Comparison of ENCODE assay signal across 13 cellular contexts in the genomic region with DNA sequence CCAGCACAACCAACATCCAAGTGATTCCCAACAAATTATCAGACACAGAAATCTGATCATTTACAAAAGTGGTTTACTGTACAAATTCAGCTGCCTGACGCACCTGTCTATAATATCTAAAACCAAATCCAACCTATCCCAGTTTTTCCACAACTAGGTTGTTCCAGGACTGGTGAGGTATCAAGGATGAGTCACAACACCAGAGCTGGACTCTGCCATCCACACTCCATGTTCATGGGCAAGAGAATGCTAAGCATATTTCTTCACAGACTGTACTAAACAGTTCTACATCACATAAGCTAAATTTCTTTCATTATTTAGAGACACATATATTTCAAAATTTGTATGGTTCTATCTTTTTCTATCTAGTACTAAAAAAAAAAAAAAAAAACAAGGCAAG.
"Had no signal": no experiment of that assay in that cellular context is flagged by ENCODE, and none has a peak within 500 bp of the region (broad histone marks: within the 10 kb centered on the region; RNA-seq: fewer than 3 reads in every experiment).

No MANE protein-coding gene starts in this region.

- H3K9me3 ChIP-seq: esophagus muscularis mucosa, heart left ventricle, sigmoid colon, testis, upper lobe of right lung had no signal

- H3K36me3 ChIP-seq: cardiac muscle cell, esophagus muscularis mucosa, heart left ventricle, sigmoid colon, upper lobe of right lung had no signal

- H3K4me3 ChIP-seq: cardiac muscle cell, esophagus muscularis mucosa, heart left ventricle, sigmoid colon, testis, upper lobe of right lung had no signal

- H3K27me3 ChIP-seq: cardiac muscle cell, esophagus muscularis mucosa, heart left ventricle, sigmoid colon, testis, upper lobe of right lung had no signal

- ATAC-seq: heart left ventricle, upper lobe of right lung had no signal

- H3K4me1 ChIP-seq: testis, upper lobe of right lung had no signal

- H3K27ac ChIP-seq: cardiac muscle cell, esophagus muscularis mucosa, heart left ventricle, sigmoid colon, testis, upper lobe of right lung had no signal

- DNase-seq: activated CD4-positive, alpha-beta T cell treated with anti-CD3 and anti-CD28 coated beads for 1 hour; activated CD4-positive, alpha-beta T cell treated with anti-CD3 and anti-CD28 coated beads, Interleukin-2, amount 50 U/mL, for 48 hours; activated gamma-delta T cell; activated T-cell treated with anti-CD3 and anti-CD28 coated beads, Interleukin-2, amount 50 U/mL, for 48 hours; anterior cingulate cortex; heart left ventricle; occipital lobe; sigmoid colon; stimulated activated CD4-positive, alpha-beta T cell treated with anti-CD3 and anti-CD28 coated beads, Interleukin-4, amount 100 ng/mL, for 24 hours; testis; upper lobe of right lung had no signal
